8 cellular contexts compared by ENCODE assay signal in genomic region chr19:48899781-48900476, GRCh38. TPM values are rescaled to one million over a fixed set of nuclear protein-coding genes. Genes with fewer than 3 reads are reported as not detected.
DNase-seq lines count a peak whose midpoint lies in the region; ATAC-seq and TF ChIP-seq lines count a peak whose summit lies in the region.

Gene NUCB1 (plus strand): TSS chr19:48900312. CDS start chr19:48900797, 485 bp downstream.

- H3K4me1 Mint-ChIP-seq in activated T-cell treated with anti-CD3 and anti-CD28 coated beads, Interleukin-2, amount 50 U/mL, for 4 hours (ENCODE audit: low read depth): peaks cover 23% of the 10 kb centered on the region

- H3K27ac ChIP-seq in Panc1 (ENCODE audit: low read length) (peak within 1 kb of the TSS; percentile 86), esophagus (ENCODE audit: low read depth in 2 of 2, low read length in 1 of 2) (peak within 1 kb of the TSS; percentile 87)

- peak within 1 kb of the TSS; percentile 96 for H3K9ac ChIP-seq in mucosa of stomach (ENCODE audit: low read length)

- in situ Hi-C loops in Panc1 (cut with HindIII; ENCODE audit: low pct_unique_long_range_greater_than_20kb, low sequenced_read_pairs): no loop called here

- 7 to 8% methylated on average over 34 of the region's 34 CpGs for WGBS in esophagus, 2 donors

- no peaks in the 10 kb centered on the region for H3K9me3 ChIP-seq in Panc1 (ENCODE audit: control insufficient read depth, insufficient read depth, low read depth, low read length)
- no peaks in the 10 kb centered on the region for H3K9me3 ChIP-seq in esophagus (ENCODE audit: control insufficient read depth in 2 of 2, insufficient read depth in 1 of 2, low read depth in 1 of 2, low read length in 1 of 2)
- H3K9me3 ChIP-seq in mucosa of stomach (ENCODE audit: control insufficient read depth, low read length): no peaks in the 10 kb centered on the region

- POLR2A ChIA-PET in Panc1 (lab: Charles Lee): interaction anchor here (0.5 kb wide), 1 partner anchor 18 kb away, joined by 8 read pairs; no protein-coding TSS in a partner anchor

- H3K36me3 ChIP-seq in Panc1 (ENCODE audit: control insufficient read depth, insufficient read depth, low read length) (no peaks in the 10 kb centered on the region), esophagus (ENCODE audit: control insufficient read depth in 2 of 2, insufficient read depth in 2 of 2, low read length in 1 of 2) (peaks cover 2 to 9% of the 10 kb centered on the region in 2 donors), mucosa of stomach (ENCODE audit: control insufficient read depth, insufficient read depth, low read length) (peaks cover 3% of the 10 kb centered on the region)

- H3K27me3 Mint-ChIP-seq in activated T-cell treated with anti-CD3 and anti-CD28 coated beads, Interleukin-2, amount 50 U/mL, for 4 hours (ENCODE audit: low read depth): peaks cover 7% of the 10 kb centered on the region

- no peaks in the 10 kb centered on the region for H3K27me3 ChIP-seq in Panc1 (ENCODE audit: control insufficient read depth, insufficient read depth, low read length)
- H3K27me3 ChIP-seq in esophagus (ENCODE audit: control insufficient read depth in 1 of 2, insufficient read depth in 2 of 2, low read length in 2 of 2): no peaks in the 10 kb centered on the region
- peaks cover 4% of the 10 kb centered on the region for H3K27me3 ChIP-seq in mucosa of stomach (ENCODE audit: control insufficient read depth, insufficient read depth, low read length)

- no peaks in the 10 kb centered on the region for H3K9me3 Mint-ChIP-seq in activated T-cell treated with anti-CD3 and anti-CD28 coated beads, Interleukin-2, amount 50 U/mL, for 4 hours

- CTCF ChIA-PET in Panc1 (lab: Charles Lee): interaction anchor here (0.5 to 0.6 kb wide), 2 partner anchors 11 to 222 kb away, joined by 3 to 9 read pairs; no protein-coding TSS in a partner anchor

- H3K4me1 ChIP-seq in Panc1 (ENCODE audit: control insufficient read depth, insufficient read depth, low read length) (0 out of 2 replicates have a peak, but pooled peaks cover 3% of the 10 kb centered on the region), esophagus (ENCODE audit: control insufficient read depth in 2 of 2, insufficient read depth in 2 of 2, low read length in 1 of 2) (peaks cover 2 to 11% of the 10 kb centered on the region in 2 donors), mucosa of stomach (ENCODE audit: control insufficient read depth, insufficient read depth, low read length) (no peaks in the 10 kb centered on the region)

- TF ChIP-seq CTCF in Panc1 (IDR thresholded peaks at IDR 0.05): no peak

- peak; percentile 100 for DNase-seq in DMS 273 (lab: John Stamatoyannopoulos, UW; ENCODE audit: unreplicated experiment)
- DNase-seq in KG1 (lab: John Stamatoyannopoulos, UW): peak; percentile 100
- peak; percentile 79 for DNase-seq in Panc1 (ENCODE audit: low read depth, low spot score)
- DNase-seq in activated T-cell treated with anti-CD3 and anti-CD28 coated beads, Interleukin-2, amount 50 U/mL, for 4 hours: peak; percentile 99
- DNase-seq in stimulated activated CD8-positive, alpha-beta memory T cell treated with anti-CD3 and anti-CD28 coated beads, Interleukin-7, amount 100 ng/mL, for 1 hour (ENCODE audit: low read depth in 2 of 2): peak; percentile 93 to 98

- peak within 1 kb of the TSS; percentile 98 for H3K4me3 Mint-ChIP-seq in activated T-cell treated with anti-CD3 and anti-CD28 coated beads, Interleukin-2, amount 50 U/mL, for 4 hours

- intact Hi-C loops in Panc1 (cut with micrococcal nuclease; ENCODE audit: unreplicated experiment): no loop called here

- ATAC-seq in GM21576 (IDR thresholded peaks at IDR 0.05; ENCODE audit: unreplicated experiment) (peak; percentile 87), Panc1 (peak; percentile 98)
- ATAC-seq in activated T-cell treated with anti-CD3 and anti-CD28 coated beads, Interleukin-2, amount 50 U/mL, for 4 hours: peak; percentile 96 to 97

- peaks cover 8% of the 10 kb centered on the region for H3K36me3 Mint-ChIP-seq in activated T-cell treated with anti-CD3 and anti-CD28 coated beads, Interleukin-2, amount 50 U/mL, for 4 hours (ENCODE audit: insufficient read depth)

- H3K4me3 ChIP-seq in Panc1 (ENCODE audit: low read depth in 2 of 2, low read length in 2 of 2): peak within 1 kb of the TSS; percentile 86 to 93
- peak within 1 kb of the TSS; percentile 66 to 83 for H3K4me3 ChIP-seq in esophagus (ENCODE audit: low read depth in 1 of 2, low read length in 2 of 2)
- H3K4me3 ChIP-seq in mucosa of stomach (ENCODE audit: low read length): peak within 1 kb of the TSS; percentile 70

- BruUV-seq in Panc1 (replicated peaks; lab: Mats Ljungman, UMichigan): no TSS peak

RNA-seq across cellular contexts. Expression of gene NUCB1, which starts in this region (rescaled TPM):
- 102 TPM for total RNA-seq in Panc1 (2021; ENCODE audit: unreplicated experiment)
- 259 TPM for polyA plus RNA-seq in Panc1 (2012; ENCODE audit: insufficient read length)
- 10 to 100 TPM; 88.5 to 90.0 (median 89.3) TPM for total RNA-seq in activated T-cell treated with anti-CD3 and anti-CD28 coated beads, Interleukin-2, amount 50 U/mL, for 4 hours
- polyA plus RNA-seq in esophagus: 100 to 1,000 TPM in 1 of 2 donors, 10 to 100 TPM in 1; 88.2 to 116 TPM

Comparison
In these comparisons a context has a peak if more than half of its experiments do, and no peak if none do; other contexts are left out.
1. Peak in every context shown above with its lines: DNase-seq, ATAC-seq, H3K4me3 ChIP-seq and H3K27ac ChIP-seq.